9 cellular contexts compared by ENCODE assay signal in the genomic region with DNA sequence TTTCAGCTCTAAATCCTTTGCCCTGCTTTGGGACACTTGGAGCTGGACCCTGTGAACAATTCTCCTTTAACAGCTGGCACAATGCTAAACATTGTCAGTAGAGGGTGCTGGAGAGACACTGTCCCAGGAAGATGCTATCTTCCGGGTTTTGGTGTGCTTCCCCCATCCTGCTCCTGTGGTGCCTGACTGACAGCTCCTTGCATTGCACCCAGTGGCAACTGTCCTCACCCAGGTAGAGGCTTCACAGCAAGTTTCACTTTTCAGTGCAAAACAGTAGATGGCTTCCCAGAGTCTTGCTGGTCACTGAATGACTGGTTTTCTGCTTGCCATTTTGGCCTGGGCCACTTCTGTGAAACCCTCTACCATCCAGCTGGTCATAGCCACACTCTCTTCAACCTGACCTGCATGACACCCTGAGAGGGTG.
DNase-seq lines count a peak whose midpoint lies in the region; ATAC-seq, FAIRE-seq and TF ChIP-seq lines count a peak whose summit lies in the region.
"Had no signal": no experiment of that assay in that cellular context is flagged by ENCODE, and none has a peak within 500 bp of the region (broad histone marks: within the 10 kb centered on the region; RNA-seq: fewer than 3 reads in every experiment).

No MANE protein-coding gene starts in this region.

- H3K23ac ChIP-seq in mesenchymal stem cell (ENCODE audit: low read length in 2 of 2) = no peak overlapping the region

- H3K4ac ChIP-seq in mesenchymal stem cell (ENCODE audit: low read depth in 1 of 2, low read length in 2 of 2) = no peak overlapping the region

- no peak overlapping the region for H2AK5ac ChIP-seq in mesenchymal stem cell (ENCODE audit: low read length, severe bottlenecking)

- no peak overlapping the region for H3K4me3 ChIP-seq in dorsolateral prefrontal cortex
- no peak overlapping the region for H3K4me3 ChIP-seq in pancreas
- H3K4me3 ChIP-seq in mesenchymal stem cell (ENCODE audit: insufficient read depth in 1 of 2, low read depth in 1 of 2, low read length in 2 of 2) = no peak overlapping the region
- H3K4me3 ChIP-seq: skin epidermis had no signal

- H3K36me3 ChIP-seq in pancreas = no peaks in the 10 kb centered on the region
- H3K36me3 ChIP-seq in mesenchymal stem cell (ENCODE audit: control insufficient read depth in 1 of 2, insufficient read depth in 2 of 2, low read depth in 1 of 2, low read length in 2 of 2) = no peaks in the 10 kb centered on the region

- H2AFZ ChIP-seq in mesenchymal stem cell (ENCODE audit: low read depth, low read length) = no peak overlapping the region

- H3K4me1 ChIP-seq in pancreas (no peaks in the 10 kb centered on the region), mesenchymal stem cell (ENCODE audit: control insufficient read depth, insufficient read depth, low read depth, low read length) (no peaks in the 10 kb centered on the region)

- no peak overlapping the region for H2BK120ac ChIP-seq in mesenchymal stem cell (ENCODE audit: low read depth, low read length)

- TF ChIP-seq CTCF in dorsolateral prefrontal cortex (IDR thresholded peaks at IDR 0.05 in 54 of 56, conservative IDR thresholded peaks at IDR 0.05 in 2 of 56; ENCODE audit: low read depth in 1 of 56, partially characterized antibody in 56 of 56) (peak in 43 of 56 donors; percentile 2 to 51 (median 34)), pancreas (IDR thresholded peaks at IDR 0.05) (peak in 3 of 4 donors; percentile 13 to 20 (median 13))

- DNase-seq in NCI-H1092 (lab: John Stamatoyannopoulos, UW) = peak; percentile 30
- DNase-seq in NCI-H1092 treated with DMSO at 0.1 percent for 48 hours (lab: John Stamatoyannopoulos, UW) = no peak
- DNase-seq in NOMO-1 treated with dmso at 0.1 percent for 144 hours (lab: John Stamatoyannopoulos, UW; ENCODE audit: unreplicated experiment) = peak; percentile 29
- no peak for DNase-seq in dorsolateral prefrontal cortex
- DNase-seq in pancreas = peak in 2 of 6 donors; percentile 2 to 18
- no peak for DNase-seq in mesenchymal stem cell

- H3K9ac ChIP-seq in mesenchymal stem cell (ENCODE audit: low read length) = no peak overlapping the region

- H3K14ac ChIP-seq in mesenchymal stem cell (ENCODE audit: low read length in 2 of 2) = no peak overlapping the region

- no peak overlapping the region for H4K91ac ChIP-seq in mesenchymal stem cell (ENCODE audit: low read length)

- H3K27ac ChIP-seq in dorsolateral prefrontal cortex (no peak overlapping the region), pancreas (no peak overlapping the region), mesenchymal stem cell (ENCODE audit: low read length, poor library complexity, severe bottlenecking) (no peak overlapping the region)
- H3K27ac ChIP-seq: skin epidermis had no signal

- 13 to 15% methylated on average over 1 of the region's 1 CpG for WGBS in pancreas, 2 donors
- WGBS in mesenchymal stem cell = 5% methylated on average over 1 of the region's 1 CpG

- H2BK15ac ChIP-seq in mesenchymal stem cell (ENCODE audit: low read depth, poor library complexity, severe bottlenecking) = no peak overlapping the region

- no peaks in the 10 kb centered on the region for H3K27me3 ChIP-seq in dorsolateral prefrontal cortex
- no peaks in the 10 kb centered on the region for H3K27me3 ChIP-seq in pancreas
- H3K27me3 ChIP-seq in mesenchymal stem cell (ENCODE audit: control insufficient read depth in 1 of 2, insufficient read depth in 1 of 2, low read length in 2 of 2) = no peaks in the 10 kb centered on the region

- H4K8ac ChIP-seq in mesenchymal stem cell (ENCODE audit: low read length) = no peak overlapping the region

- peak; percentile 96 for ATAC-seq in GM19452 (IDR thresholded peaks at IDR 0.05; ENCODE audit: unreplicated experiment)
- ATAC-seq in HG03159 (IDR thresholded peaks at IDR 0.05; ENCODE audit: unreplicated experiment) = peak; percentile 98
- peak in 3 of 4 donors; percentile 62 to 76 (median 63) for ATAC-seq in pancreas

- H3K9me3 ChIP-seq in pancreas = no peaks in the 10 kb centered on the region
- no peaks in the 10 kb centered on the region for H3K9me3 ChIP-seq in mesenchymal stem cell (ENCODE audit: control insufficient read depth, low read length)

- H3K18ac ChIP-seq in mesenchymal stem cell (ENCODE audit: low read depth in 1 of 2, low read length in 2 of 2) = no peak overlapping the region

- H3K4me2 ChIP-seq in mesenchymal stem cell (ENCODE audit: low read length, poor library complexity, severe bottlenecking) = no peak overlapping the region

- no peak overlapping the region for H2BK12ac ChIP-seq in mesenchymal stem cell (ENCODE audit: low read length in 2 of 2)

- intact Hi-C loops in dorsolateral prefrontal cortex (cut with DNase I) (no loop called here), pancreas (cut with DNase I) (no loop called here)

- H3K79me1 ChIP-seq in mesenchymal stem cell (replicated peaks; ENCODE audit: low read length, poor library complexity, severe bottlenecking) = no peaks in the 10 kb centered on the region

- H2BK5ac ChIP-seq in mesenchymal stem cell (ENCODE audit: low read depth, low read length, poor library complexity, severe bottlenecking) = no peak overlapping the region

- FAIRE-seq in pancreas (lab: Jason Lieb, UNC) = no peak

Comparison
In these comparisons a context has a peak if more than half of its experiments do, and no peak if none do; other contexts are left out.
1. DNase-seq: peak in NCI-H1092 (single experiment) and NOMO-1 treated with dmso at 0.1 percent for 144 hours (single experiment); none in NCI-H1092 treated with DMSO at 0.1 percent for 48 hours (single experiment), dorsolateral prefrontal cortex (0 of 10) and mesenchymal stem cell (single experiment).
2. Peak in every context shown above with its lines, with median percentiles within 50 percentile points of each other: ATAC-seq.